In genomic region chr3:120599211-120599610, GRCh38 we compare ENCODE assay signal across 15 cellular contexts. TPM values are rescaled to one million over a fixed set of nuclear protein-coding genes. Genes with fewer than 3 reads are reported as not detected.
DNase-seq lines count a peak whose midpoint lies in the region; ATAC-seq and TF ChIP-seq lines count a peak whose summit lies in the region.
"Had no signal": no experiment of that assay in that cellular context is flagged by ENCODE, and none has a peak within 500 bp of the region (broad histone marks: within the 10 kb centered on the region; RNA-seq: fewer than 3 reads in every experiment).

No MANE protein-coding gene starts in this region.

- peaks cover 10 to 14% of the 10 kb centered on the region in 2 donors for H3K4me1 Mint-ChIP-seq in natural killer cell treated with Interleukin-12 subunit alpha and Interleukin-12 subunit beta and Interleukin-15 and Interleukin-18, amount 100 ng/mL, for 72 hours (ENCODE audit: low read depth in 2 of 2)

- no peak overlapping the region for H2AFZ ChIP-seq in Karpas-422 (ENCODE audit: low read length)

- H4K20me1 ChIP-seq in Karpas-422 (ENCODE audit: insufficient read depth, low read depth, low read length): peaks cover 3% of the 10 kb centered on the region; the same call in 1 of the 2 replicates

- TF ChIP-seq CTCF in heart right ventricle (IDR thresholded peaks at IDR 0.05): no peak

- H3K27ac Mint-ChIP-seq in natural killer cell treated with Interleukin-12 subunit alpha and Interleukin-12 subunit beta and Interleukin-15 and Interleukin-18, amount 100 ng/mL, for 72 hours: no peak overlapping the region
- H3K27ac Mint-ChIP-seq: CD8-positive, alpha-beta T cell had no signal

- no peaks in the 10 kb centered on the region for H3K9me3 Mint-ChIP-seq in natural killer cell treated with Interleukin-12 subunit alpha and Interleukin-12 subunit beta and Interleukin-15 and Interleukin-18, amount 100 ng/mL, for 72 hours
- H3K9me3 Mint-ChIP-seq: CD8-positive, alpha-beta T cell had no signal

- H3K79me2 ChIP-seq in Karpas-422 (ENCODE audit: low read length): peaks cover 24% of the 10 kb centered on the region

- H3K4me3 Mint-ChIP-seq in natural killer cell treated with Interleukin-12 subunit alpha and Interleukin-12 subunit beta and Interleukin-15 and Interleukin-18, amount 100 ng/mL, for 72 hours: no peak overlapping the region
- H3K4me3 Mint-ChIP-seq: CD8-positive, alpha-beta T cell had no signal

- H3K4me2 ChIP-seq in Karpas-422 (ENCODE audit: low read depth, low read length, poor library complexity, severe bottlenecking): no peak overlapping the region

- whole genome bisulfite sequencing in heart right ventricle, 2 donors: 45 to 56% methylated on average over 3 of the region's 3 CpGs

- DNase-seq in heart right ventricle (no peak), Right ventricle myocardium inferior (ENCODE audit: missing footprints) (no peak), Karpas-422 (peak; percentile 31), amniotic stem cell (lab: John Stamatoyannopoulos, UW) (no peak)
- DNase-seq in natural killer cell treated with Interleukin-12 subunit alpha and Interleukin-12 subunit beta and Interleukin-15 and Interleukin-18, amount 100 ng/mL, for 72 hours (ENCODE audit: low spot score): no peak
- no peak for DNase-seq in activated T-cell treated with anti-CD3 and anti-CD28 coated beads, Interleukin-2, amount 50 U/mL, for 48 hours
- DNase-seq: CD8-positive, alpha-beta T cell; DMS 273 treated with DMSO at 0.1 percent for 48 hours; H7; NCI-H1048; NCI-H2107; NCI-H226; NCI-H526 had no signal

- H3K36me3 ChIP-seq in heart right ventricle: peaks cover 0 to 67% (median 20%) of the 10 kb centered on the region in 9 donors
- H3K36me3 ChIP-seq in Karpas-422 (ENCODE audit: insufficient read depth, low read length): peaks cover 35% of the 10 kb centered on the region
- H3K36me3 ChIP-seq in endocrine pancreas (ENCODE audit: control insufficient read depth, insufficient read depth, low read length): no peaks in the 10 kb centered on the region
- peaks cover 21 to 49% (median 37%) of the 10 kb centered on the region in 5 donors for H3K36me3 ChIP-seq in subcutaneous abdominal adipose tissue (ENCODE audit: control insufficient read depth in 5 of 5, insufficient read depth in 5 of 5, low read length in 5 of 5)

- no peaks in the 10 kb centered on the region for H3K9me2 ChIP-seq in Karpas-422 (replicated peaks; ENCODE audit: insufficient read depth, low read length)

- H3K4me1 ChIP-seq in heart right ventricle: peaks cover 9 to 55% (median 42%) of the 10 kb centered on the region in 9 donors
- H3K4me1 ChIP-seq in Karpas-422 (ENCODE audit: low read length): peaks cover 16% of the 10 kb centered on the region
- H3K4me1 ChIP-seq in endocrine pancreas (ENCODE audit: control insufficient read depth, insufficient read depth, low read length): peaks cover 16% of the 10 kb centered on the region
- H3K4me1 ChIP-seq in subcutaneous abdominal adipose tissue (ENCODE audit: control insufficient read depth in 5 of 5, insufficient read depth in 5 of 5, low read length in 5 of 5): peaks cover 5 to 36% (median 33%) of the 10 kb centered on the region in 5 donors

- peaks cover 11% of the 10 kb centered on the region for H3K36me3 Mint-ChIP-seq in natural killer cell treated with Interleukin-12 subunit alpha and Interleukin-12 subunit beta and Interleukin-15 and Interleukin-18, amount 100 ng/mL, for 72 hours

- H3K27ac ChIP-seq in heart right ventricle (peak overlapping the region in 7 of 10 donors; percentile 7 to 97 (median 62)), Karpas-422 (ENCODE audit: low read length) (no peak overlapping the region), subcutaneous abdominal adipose tissue (ENCODE audit: low read depth, low read length) (peak overlapping the region; percentile 38)

- peaks cover 5 to 7% of the 10 kb centered on the region in 2 donors for H3K27me3 Mint-ChIP-seq in natural killer cell treated with Interleukin-12 subunit alpha and Interleukin-12 subunit beta and Interleukin-15 and Interleukin-18, amount 100 ng/mL, for 72 hours

- intact Hi-C loops in heart right ventricle (cut with DNase I) (loop anchor here in 4 of 10 donors (5.0 kb wide), 1 partner anchor 143 kb away; the partner anchor contains the start of genes GTF2E1 (in 4 of the 4) and RABL3 (in 4 of the 4)), Right ventricle myocardium inferior (cut with DNase I) (loop anchor here (5.0 kb wide), 1 partner anchor 143 kb away; the partner anchor contains the start of genes GTF2E1 and RABL3)

- H3K27me3 ChIP-seq in heart right ventricle (no peaks in the 10 kb centered on the region), Karpas-422 (ENCODE audit: low read length) (no peaks in the 10 kb centered on the region), endocrine pancreas (ENCODE audit: control insufficient read depth, insufficient read depth, low read length) (no peaks in the 10 kb centered on the region), subcutaneous abdominal adipose tissue (ENCODE audit: control insufficient read depth in 5 of 5, insufficient read depth in 4 of 5, low read length in 5 of 5) (no peaks in the 10 kb centered on the region)

- no peak overlapping the region for H3K9ac ChIP-seq in Karpas-422 (ENCODE audit: low read length)
- H3K9ac ChIP-seq in endocrine pancreas (ENCODE audit: control insufficient read depth, insufficient read depth, low read length): no peak overlapping the region
- peak overlapping the region in 3 of 5 donors; percentile 15 to 35 (median 24) for H3K9ac ChIP-seq in subcutaneous abdominal adipose tissue (ENCODE audit: low read length in 5 of 5)

- H3K4me3 ChIP-seq in heart right ventricle: peak overlapping the region in 2 of 10 donors; percentile 11 to 27
- no peak overlapping the region for H3K4me3 ChIP-seq in Karpas-422 (ENCODE audit: low read length)
- H3K4me3 ChIP-seq in endocrine pancreas (ENCODE audit: control insufficient read depth, insufficient read depth, low read length): peak overlapping the region; percentile 31
- H3K4me3 ChIP-seq in subcutaneous abdominal adipose tissue (ENCODE audit: low read depth in 1 of 5, low read length in 5 of 5): no peak overlapping the region

- ATAC-seq in heart right ventricle: no peak
- no peak for ATAC-seq in Right ventricle myocardium inferior
- no peak for ATAC-seq in natural killer cell treated with Interleukin-12 subunit alpha and Interleukin-12 subunit beta and Interleukin-15 and Interleukin-18, amount 100 ng/mL, for 72 hours
- ATAC-seq: CD8-positive, alpha-beta T cell had no signal

- no peaks in the 10 kb centered on the region for H3K9me3 ChIP-seq in heart right ventricle
- H3K9me3 ChIP-seq in Karpas-422 (ENCODE audit: low read length): no peaks in the 10 kb centered on the region
- H3K9me3 ChIP-seq in endocrine pancreas (ENCODE audit: control insufficient read depth, low read length): no peaks in the 10 kb centered on the region
- no peaks in the 10 kb centered on the region for H3K9me3 ChIP-seq in subcutaneous abdominal adipose tissue (ENCODE audit: control insufficient read depth in 5 of 5, low read length in 5 of 5)

RNA-seq across cellular contexts. Expression of gene NDUFB4, which starts 3.1 kb away (rescaled TPM):
- total RNA-seq in heart right ventricle (100 to 1,000 TPM; 347 to 581 (median 535) TPM), Right ventricle myocardium inferior (629 TPM)
- polyA plus RNA-seq in heart right ventricle: 100 to 1,000 TPM; 527 to 567 TPM
- 105 and 162 TPM in 2 replicates for total RNA-seq in Karpas-422 (2014; rRNA removed; shearing (Covaris generic); ENCODE audit: low replicate concordance)
- total RNA-seq in natural killer cell treated with Interleukin-12 subunit alpha and Interleukin-12 subunit beta and Interleukin-15 and Interleukin-18, amount 100 ng/mL, for 72 hours: 100 to 1,000 TPM in 1 of 2 donors, 10 to 100 TPM in 1; 54.4 to 102 TPM

Comparison
In these comparisons a context has a peak if more than half of its experiments do, and no peak if none do; other contexts are left out.
1. H3K9ac ChIP-seq: peak in subcutaneous abdominal adipose tissue (3 of 5); none in Karpas-422 (single experiment) and endocrine pancreas (single experiment).